Comparison of ENCODE assay signal across 14 cellular contexts in genomic region chr19:38705197-38706019, GRCh38. TPM values are rescaled to one million over a fixed set of nuclear protein-coding genes. Genes with fewer than 3 reads are reported as not detected.
DNase-seq lines count a peak whose midpoint lies in the region; ATAC-seq and TF ChIP-seq lines count a peak whose summit lies in the region.
"Had no signal": no experiment of that assay in that cellular context is flagged by ENCODE, and none has a peak within 500 bp of the region (broad histone marks: within the 10 kb centered on the region; RNA-seq: fewer than 3 reads in every experiment).

No MANE protein-coding gene starts in this region.

- H3K27ac Mint-ChIP-seq in endodermal cell, result peak overlapping the region; percentile 42
- H3K27ac Mint-ChIP-seq: CD4-positive, alpha-beta T cell had no signal

- no peak for ATAC-seq in RWPE2 (ENCODE audit: low read depth)
- no peak for ATAC-seq in thoracic aorta (ENCODE audit: insufficient number of reproducible peaks, low FRiP score, low read depth)

- H3K36me3 ChIP-seq in RWPE2 (ENCODE audit: low read depth) (peaks cover 100% of the 10 kb centered on the region), endodermal cell (ENCODE audit: control insufficient read depth, insufficient read depth, low read length) (peaks cover 88% of the 10 kb centered on the region), thoracic aorta (peaks cover 89% of the 10 kb centered on the region)

- no peaks in the 10 kb centered on the region for H3K4me1 ChIP-seq in RWPE2 (ENCODE audit: insufficient read depth, poor library complexity, severe bottlenecking)
- no peaks in the 10 kb centered on the region for H3K4me1 ChIP-seq in endodermal cell (ENCODE audit: control insufficient read depth, insufficient read depth, low read length)
- H3K4me1 ChIP-seq in thoracic aorta (ENCODE audit: control insufficient read depth in 1 of 2, low read depth in 2 of 2), result peaks cover 33 to 88% of the 10 kb centered on the region in 2 donors

- no peak overlapping the region for H3K4me3 Mint-ChIP-seq in endodermal cell
- H3K4me3 Mint-ChIP-seq: CD4-positive, alpha-beta T cell had no signal

- no peaks in the 10 kb centered on the region for H3K9me3 ChIP-seq in RWPE2 (ENCODE audit: severe bottlenecking)
- H3K9me3 ChIP-seq in endodermal cell (ENCODE audit: control insufficient read depth, low read length), result no peaks in the 10 kb centered on the region
- no peaks in the 10 kb centered on the region for H3K9me3 ChIP-seq in thoracic aorta

- H3K27me3 ChIP-seq in RWPE2 (ENCODE audit: insufficient read depth, poor library complexity, severe bottlenecking) (no peaks in the 10 kb centered on the region), endodermal cell (ENCODE audit: control insufficient read depth, insufficient read depth, low read length, poor library complexity, severe bottlenecking) (no peaks in the 10 kb centered on the region), thoracic aorta (replicated peaks; ENCODE audit: insufficient read depth) (no peaks in the 10 kb centered on the region)

- H3K27ac ChIP-seq in RWPE2 (ENCODE audit: poor library complexity, severe bottlenecking), result peak overlapping the region; percentile 43
- H3K27ac ChIP-seq in endodermal cell (ENCODE audit: low read depth, low read length), result no peak overlapping the region
- H3K27ac ChIP-seq in thoracic aorta, result peak overlapping the region; percentile 81 to 82

- H3K27me3 Mint-ChIP-seq in endodermal cell (ENCODE audit: insufficient read depth), result no peaks in the 10 kb centered on the region
- H3K27me3 Mint-ChIP-seq: CD4-positive, alpha-beta T cell had no signal

- TF ChIP-seq CTCF in RWPE2 (IDR thresholded peaks at IDR 0.05; ENCODE audit: poor library complexity, severe bottlenecking), result no peak
- no peak for TF ChIP-seq CTCF in endodermal cell (conservative IDR thresholded peaks at IDR 0.05)
- no peak for TF ChIP-seq CTCF in thoracic aorta (IDR thresholded peaks at IDR 0.05)

- peaks cover 70% of the 10 kb centered on the region for H3K36me3 Mint-ChIP-seq in endodermal cell (ENCODE audit: low read depth)

- no peaks in the 10 kb centered on the region for H3K9me3 Mint-ChIP-seq in endodermal cell
- H3K9me3 Mint-ChIP-seq: CD4-positive, alpha-beta T cell had no signal

- H3K4me3 ChIP-seq in RWPE2 (ENCODE audit: severe bottlenecking) (no peak overlapping the region), endodermal cell (ENCODE audit: low read length) (no peak overlapping the region), thoracic aorta (no peak overlapping the region)

- 93 to 99% methylated on average over 15 to 22 of the region's 22 CpGs for WGBS in endodermal cell (ENCODE audit: insufficient coverage in 1 of 2, insufficient read length in 1 of 2), 2 experiments

- H3K9ac ChIP-seq in endodermal cell (ENCODE audit: extremely low read depth, low read length, poor library complexity, severe bottlenecking), result no peak overlapping the region

- H3K4me1 Mint-ChIP-seq in endodermal cell, result no peaks in the 10 kb centered on the region

- DNase-seq in RWPE2 (ENCODE audit: low spot score), result no peak
- no peak for DNase-seq in endodermal cell
- peak; percentile 40 to 60 for DNase-seq in lung microvascular endothelial cell (ENCODE audit: low read depth in 2 of 2)
- no peak for DNase-seq in thoracic aorta (ENCODE audit: low spot score)
- no peak for DNase-seq in HT-29 (ENCODE audit: low spot score)
- no peak for DNase-seq in activated T-cell treated with anti-CD3 and anti-CD28 coated beads, Interleukin-2, amount 50 U/mL, for 48 hours
- no peak for DNase-seq in EL
- DNase-seq: activated CD8-positive, alpha-beta memory T cell treated with anti-CD3 and anti-CD28 coated beads for 24 hours; activated naive CD4-positive, alpha-beta T cell treated with anti-CD3 and anti-CD28 coated beads, Interleukin-2, amount 50 U/mL, for 16 hours; CD4-positive, alpha-beta T cell; cortex of kidney; foreskin melanocyte; NCI-H1092; T-helper 9 cell had no signal

RNA-seq across cellular contexts. Expression of gene CAPN12, which starts 38.9 kb away (rescaled TPM):
- total RNA-seq in endodermal cell (10 to 100 TPM; 14.5 to 83.0 TPM), lung microvascular endothelial cell (under 0.01 TPM in 2 replicates), thoracic aorta (1 to 10 TPM in 1 of 2 donors, under 1 TPM in 1; 0.81 to 2.1 TPM)
- 9.1 TPM for polyA plus RNA-seq in endodermal cell (2013, experiment 1 of 2)
- 8.0 TPM for polyA plus RNA-seq in endodermal cell (2013, experiment 2 of 2)
- total RNA-seq in HT-29 (2014; rRNA removed; shearing (Covaris generic)), result 50.6 and 53.9 TPM in 2 replicates

RNA-seq across cellular contexts. Expression of gene ACTN4, which starts 58.0 kb away (rescaled TPM):
- 100 to 1,000 TPM; 378 to 437 TPM for total RNA-seq in endodermal cell
- polyA plus RNA-seq in endodermal cell (2013, experiment 1 of 2), result 322 TPM
- polyA plus RNA-seq in endodermal cell (2013, experiment 2 of 2), result 298 TPM
- total RNA-seq in lung microvascular endothelial cell, result 131 and 136 TPM in 2 replicates
- 1,000 to 10,000 TPM in 1 of 2 donors, 100 to 1,000 TPM in 1; 668 to 1,387 TPM for total RNA-seq in thoracic aorta
- total RNA-seq in HT-29 (2014; rRNA removed; shearing (Covaris generic)), result 1,009 and 1,083 TPM in 2 replicates

Comparison
In these comparisons a context has a peak if more than half of its experiments do, and no peak if none do; other contexts are left out.
1. DNase-seq: peak in lung microvascular endothelial cell (2 of 2); none in RWPE2 (single experiment), endodermal cell (single experiment), thoracic aorta (single experiment), HT-29 (single experiment), activated T-cell treated with anti-CD3 and anti-CD28 coated beads, Interleukin-2, amount 50 U/mL, for 48 hours (0 of 2) and EL (single experiment).
2. RNA of gene CAPN12, which starts 38.9 kb away (total RNA-seq): 14.5 to 83.0 TPM in endodermal cell and 50.6 to 53.9 TPM in HT-29; 0.81 to 2.1 TPM in thoracic aorta and under 0.01 TPM in lung microvascular endothelial cell; every median in the first group is over 4 times any median in the second.